Comparison of ENCODE assay signal across 31 cellular contexts in genomic region chr9:3909966-3910650, GRCh38.
DNase-seq lines count a peak whose midpoint lies in the region; ATAC-seq, FAIRE-seq and TF ChIP-seq lines count a peak whose summit lies in the region.
"Had no signal": no experiment of that assay in that cellular context is flagged by ENCODE, and none has a peak within 500 bp of the region (broad histone marks: within the 10 kb centered on the region; RNA-seq: fewer than 3 reads in every experiment).

No MANE protein-coding gene starts in this region.

- peak overlapping the region; percentile 3 to 14 for H3K27ac Mint-ChIP-seq in natural killer cell treated with Interleukin-12 subunit alpha and Interleukin-12 subunit beta and Interleukin-15 and Interleukin-18, amount 100 ng/mL, for 72 hours
- no peak overlapping the region for H3K27ac Mint-ChIP-seq in natural killer cell
- no peak overlapping the region for H3K27ac Mint-ChIP-seq in activated T-helper 17 cell treated with anti-CD3 and anti-CD28 coated beads, Interleukin-2, amount 50 U/mL, for 72 hours
- H3K27ac Mint-ChIP-seq: activated naive CD4-positive, alpha-beta T cell treated with anti-CD3 and anti-CD28 coated beads for 36 hours; naive thymus-derived CD4-positive, alpha-beta T cell; stimulated activated memory B cell treated with anti-CD40 and anti-IgM and Interleukin-4, amounts not matched to agents 10 μg/mL and 1 μg/mL and 100 μg/mL, for 72 hours; T-cell had no signal

- TF ChIP-seq CTCF in natural killer cell (IDR thresholded peaks at IDR 0.05) (no peak), D721Med (IDR thresholded peaks at IDR 0.05; ENCODE audit: insufficient read depth, missing control alignments) (no peak)

- in situ Hi-C loops in KBM-7 (cut with MboI; ENCODE audit: low pct_unique_long_range_greater_than_20kb, low sequenced_read_pairs), result no loop called here

- peak; percentile 75 to 81 for ATAC-seq in natural killer cell treated with Interleukin-12 subunit alpha and Interleukin-12 subunit beta and Interleukin-15 and Interleukin-18, amount 100 ng/mL, for 72 hours
- ATAC-seq in natural killer cell, result no peak
- ATAC-seq in activated T-helper 17 cell treated with anti-CD3 and anti-CD28 coated beads, Interleukin-2, amount 50 U/mL, for 72 hours (replicated peaks), result peak; percentile 21
- ATAC-seq: activated T-cell treated with anti-CD3 and anti-CD28 coated beads, Interleukin-2, amount 50 U/mL, for 4 hours; esophagus mucosa; K562; left lung; naive thymus-derived CD4-positive, alpha-beta T cell; stimulated activated memory B cell treated with anti-CD40 and anti-IgM and Interleukin-4, amounts not matched to agents 10 μg/mL and 1 μg/mL and 100 μg/mL, for 72 hours; T-cell had no signal

- DNase-seq in natural killer cell treated with Interleukin-12 subunit alpha and Interleukin-12 subunit beta and Interleukin-15 and Interleukin-18, amount 100 ng/mL, for 72 hours (ENCODE audit: low spot score), result peak; percentile 64
- no peak for DNase-seq in natural killer cell
- DNase-seq in MV-4-11 (lab: John Stamatoyannopoulos, UW), result peak; percentile 84
- no peak for DNase-seq in KBM-7
- no peak for DNase-seq in DMS 273 treated with DMSO at 0.1 percent for 48 hours (lab: John Stamatoyannopoulos, UW)
- DNase-seq in COR-L47 (lab: John Stamatoyannopoulos, UW), result no peak
- DNase-seq in D721Med (ENCODE audit: insufficient read length, low spot score), result no peak
- DNase-seq: ACHN; activated CD8-positive, alpha-beta memory T cell treated with anti-CD3 and anti-CD28 coated beads for 24 hours; activated naive CD4-positive, alpha-beta T cell treated with anti-CD3 and anti-CD28 coated beads for 36 hours; activated T-cell treated with anti-CD3 and anti-CD28 coated beads, Interleukin-2, amount 50 U/mL, for 4 hours; cortex of kidney; HCEC 1CT; hippocampal formation; left lung; naive thymus-derived CD4-positive, alpha-beta T cell; NCI-H1105; NCI-H2029 treated with DMSO at 0.1 percent for 48 hours; NCI-H345; Right ventricle myocardium superior; spleen; stimulated activated CD4-positive, alpha-beta T cell treated with anti-CD3 and anti-CD28 coated beads, Interleukin-2, amount 100 ng/mL, for 48 hours; T-cell; testis had no signal

- H3K4me1 Mint-ChIP-seq in natural killer cell treated with Interleukin-12 subunit alpha and Interleukin-12 subunit beta and Interleukin-15 and Interleukin-18, amount 100 ng/mL, for 72 hours (ENCODE audit: low read depth in 2 of 2), result peaks cover 3 to 15% of the 10 kb centered on the region in 2 donors
- H3K4me1 Mint-ChIP-seq in natural killer cell, result no peaks in the 10 kb centered on the region
- H3K4me1 Mint-ChIP-seq in activated T-helper 17 cell treated with anti-CD3 and anti-CD28 coated beads, Interleukin-2, amount 50 U/mL, for 72 hours, result no peaks in the 10 kb centered on the region
- H3K4me1 Mint-ChIP-seq: stimulated activated memory B cell treated with anti-CD40 and anti-IgM and Interleukin-4, amounts not matched to agents 10 μg/mL and 1 μg/mL and 100 μg/mL, for 72 hours; T-cell had no signal

- H3K27me3 Mint-ChIP-seq in natural killer cell treated with Interleukin-12 subunit alpha and Interleukin-12 subunit beta and Interleukin-15 and Interleukin-18, amount 100 ng/mL, for 72 hours, result peaks cover 10 to 21% of the 10 kb centered on the region in 2 donors
- H3K27me3 Mint-ChIP-seq in natural killer cell (ENCODE audit: low read depth in 2 of 2), result peaks cover 0 to 8% of the 10 kb centered on the region in 2 donors
- H3K27me3 Mint-ChIP-seq in activated T-helper 17 cell treated with anti-CD3 and anti-CD28 coated beads, Interleukin-2, amount 50 U/mL, for 72 hours, result peaks cover 9% of the 10 kb centered on the region

- H3K36me3 Mint-ChIP-seq in natural killer cell treated with Interleukin-12 subunit alpha and Interleukin-12 subunit beta and Interleukin-15 and Interleukin-18, amount 100 ng/mL, for 72 hours, result no peaks in the 10 kb centered on the region
- no peaks in the 10 kb centered on the region for H3K36me3 Mint-ChIP-seq in natural killer cell
- H3K36me3 Mint-ChIP-seq in activated T-helper 17 cell treated with anti-CD3 and anti-CD28 coated beads, Interleukin-2, amount 50 U/mL, for 72 hours (ENCODE audit: low read depth), result no peaks in the 10 kb centered on the region
- H3K36me3 Mint-ChIP-seq: stimulated activated memory B cell treated with anti-CD40 and anti-IgM and Interleukin-4, amounts not matched to agents 10 μg/mL and 1 μg/mL and 100 μg/mL, for 72 hours; T-cell had no signal

- peak overlapping the region; percentile 24 for H3K4me3 Mint-ChIP-seq in natural killer cell treated with Interleukin-12 subunit alpha and Interleukin-12 subunit beta and Interleukin-15 and Interleukin-18, amount 100 ng/mL, for 72 hours
- no peak overlapping the region for H3K4me3 Mint-ChIP-seq in natural killer cell
- H3K4me3 Mint-ChIP-seq in activated T-helper 17 cell treated with anti-CD3 and anti-CD28 coated beads, Interleukin-2, amount 50 U/mL, for 72 hours, result no peak overlapping the region
- H3K4me3 Mint-ChIP-seq: activated naive CD4-positive, alpha-beta T cell treated with anti-CD3 and anti-CD28 coated beads for 36 hours; activated T-cell treated with anti-CD3 and anti-CD28 coated beads, Interleukin-2, amount 50 U/mL, for 4 hours; naive thymus-derived CD4-positive, alpha-beta T cell; stimulated activated memory B cell treated with anti-CD40 and anti-IgM and Interleukin-4, amounts not matched to agents 10 μg/mL and 1 μg/mL and 100 μg/mL, for 72 hours; T-cell had no signal

- no peak for FAIRE-seq in D721Med (lab: Jason Lieb, UNC)
- FAIRE-seq: frontal cortex, GM19239, K562, urothelium cell line had no signal

- intact Hi-C loops in natural killer cell (cut with micrococcal nuclease), result no loop called here

- H3K9me3 Mint-ChIP-seq in natural killer cell treated with Interleukin-12 subunit alpha and Interleukin-12 subunit beta and Interleukin-15 and Interleukin-18, amount 100 ng/mL, for 72 hours, result peaks cover 4% of the 10 kb centered on the region
- H3K9me3 Mint-ChIP-seq in natural killer cell, result peaks cover 0 to 2% of the 10 kb centered on the region in 2 donors
- no peaks in the 10 kb centered on the region for H3K9me3 Mint-ChIP-seq in activated T-helper 17 cell treated with anti-CD3 and anti-CD28 coated beads, Interleukin-2, amount 50 U/mL, for 72 hours
- H3K9me3 Mint-ChIP-seq: activated naive CD4-positive, alpha-beta T cell treated with anti-CD3 and anti-CD28 coated beads for 36 hours; activated T-cell treated with anti-CD3 and anti-CD28 coated beads, Interleukin-2, amount 50 U/mL, for 4 hours; naive thymus-derived CD4-positive, alpha-beta T cell; stimulated activated memory B cell treated with anti-CD40 and anti-IgM and Interleukin-4, amounts not matched to agents 10 μg/mL and 1 μg/mL and 100 μg/mL, for 72 hours; T-cell had no signal

Comparison
In these comparisons a context has a peak if more than half of its experiments do, and no peak if none do; other contexts are left out.
1. ATAC-seq: peak in natural killer cell treated with Interleukin-12 subunit alpha and Interleukin-12 subunit beta and Interleukin-15 and Interleukin-18, amount 100 ng/mL, for 72 hours (2 of 2) and activated T-helper 17 cell treated with anti-CD3 and anti-CD28 coated beads, Interleukin-2, amount 50 U/mL, for 72 hours (single experiment); none in natural killer cell (0 of 3).
2. DNase-seq: peak in natural killer cell treated with Interleukin-12 subunit alpha and Interleukin-12 subunit beta and Interleukin-15 and Interleukin-18, amount 100 ng/mL, for 72 hours (single experiment) and MV-4-11 (single experiment); none in natural killer cell (single experiment), KBM-7 (single experiment), DMS 273 treated with DMSO at 0.1 percent for 48 hours (single experiment), COR-L47 (single experiment) and D721Med (single experiment).
3. H3K27ac Mint-ChIP-seq: peak in natural killer cell treated with Interleukin-12 subunit alpha and Interleukin-12 subunit beta and Interleukin-15 and Interleukin-18, amount 100 ng/mL, for 72 hours (2 of 2); none in natural killer cell (0 of 2) and activated T-helper 17 cell treated with anti-CD3 and anti-CD28 coated beads, Interleukin-2, amount 50 U/mL, for 72 hours (single experiment).